8 cellular contexts compared by ENCODE assay signal in the genomic region with DNA sequence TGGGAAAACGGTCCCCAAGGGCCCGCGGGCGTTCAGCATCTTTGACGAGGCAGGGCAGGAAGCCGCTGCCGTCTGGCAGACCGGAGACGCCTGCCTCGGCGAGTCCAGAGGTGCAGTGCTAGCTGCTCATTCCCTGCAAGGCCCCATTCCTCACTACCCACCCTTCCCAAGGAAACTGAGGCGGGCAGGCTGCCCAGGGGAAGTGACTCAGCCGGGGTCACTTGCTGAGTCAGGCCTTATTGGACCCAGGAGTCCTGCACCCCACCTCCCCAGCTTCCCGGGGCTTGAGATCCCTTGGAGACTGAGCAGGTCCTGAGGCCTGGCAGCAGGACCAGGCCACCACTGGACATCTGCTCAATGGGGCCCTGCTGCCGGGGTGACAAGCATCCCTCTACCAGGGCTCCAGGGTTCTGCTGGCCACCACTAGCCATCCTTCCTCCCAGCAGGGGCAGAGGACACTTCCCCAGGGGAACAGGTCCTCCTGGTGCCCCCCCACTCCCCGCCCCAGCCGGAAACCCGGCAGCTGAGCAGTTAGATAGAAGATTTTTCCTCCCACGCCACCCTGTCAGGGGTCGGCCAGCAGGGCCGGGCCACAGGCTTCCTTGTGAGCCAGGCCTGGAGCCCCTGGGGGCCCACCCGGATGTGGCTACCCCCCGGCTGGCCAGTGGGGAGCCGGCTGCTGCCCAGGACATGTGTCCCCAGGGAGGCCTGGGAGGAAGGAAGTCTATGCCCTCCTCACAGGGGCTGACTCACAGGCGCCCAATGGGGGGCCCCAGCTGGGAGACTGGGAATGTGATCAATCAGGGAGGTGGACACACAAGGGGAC. TPM values are rescaled to one million over a fixed set of nuclear protein-coding genes. Genes with fewer than 3 reads are reported as not detected.
DNase-seq lines count a peak whose midpoint lies in the region; TF ChIP-seq lines count a peak whose summit lies in the region.

No MANE protein-coding gene starts in this region.

- intact Hi-C loops in stomach (cut with DNase I; ENCODE audit: low total_unique reads) = no loop called here

- peaks cover 50% of the 10 kb centered on the region for H3K4me1 ChIP-seq in iPS-15b (ENCODE audit: control insufficient read depth, insufficient read depth, low read length)
- peaks cover 46 to 88% (median 75%) of the 10 kb centered on the region in 4 donors for H3K4me1 ChIP-seq in stomach

- H3K9me3 ChIP-seq in iPS-15b (ENCODE audit: control insufficient read depth, insufficient read depth, low read length) (no peaks in the 10 kb centered on the region), stomach (no peaks in the 10 kb centered on the region)

- H3K36me3 Mint-ChIP-seq in activated naive CD8-positive, alpha-beta T cell = peaks cover 2% of the 10 kb centered on the region

- H3K4me1 Mint-ChIP-seq in activated naive CD8-positive, alpha-beta T cell (ENCODE audit: low read depth) = peaks cover 72% of the 10 kb centered on the region

- peaks cover 2% of the 10 kb centered on the region for H3K36me3 ChIP-seq in iPS-15b (ENCODE audit: control insufficient read depth, insufficient read depth, low read length)
- no peaks in the 10 kb centered on the region for H3K36me3 ChIP-seq in stomach

- H3K9ac ChIP-seq in iPS-15b (ENCODE audit: low read depth, low read length) = peak overlapping the region; percentile 60

- no peak for TF ChIP-seq POLR2A in stomach (IDR thresholded peaks at IDR 0.05)

- 47 to 61% (median 52%) methylated on average over 13 to 25 of the region's 25 CpGs for WGBS in stomach, 5 donors

- DNase-seq in CD1c-positive myeloid dendritic cell (ENCODE audit: extremely low spot score) = peak; percentile 71
- peak; percentile 56 to 75 for DNase-seq in Kasumi-1 (lab: John Stamatoyannopoulos, UW)
- DNase-seq in stomach = no peak
- no peak for DNase-seq in DMS114 treated with DMSO at 0.1 percent for 48 hours (lab: John Stamatoyannopoulos, UW; ENCODE audit: unreplicated experiment)
- no peak for DNase-seq in NCI-H2107 treated with DMSO at 0.1 percent for 48 hours (lab: John Stamatoyannopoulos, UW; ENCODE audit: unreplicated experiment)
- no peak for DNase-seq in NCI-H526 (lab: John Stamatoyannopoulos, UW)

- TF ChIP-seq EP300 in stomach (IDR thresholded peaks at IDR 0.05) = no peak

- no peaks in the 10 kb centered on the region for H3K9me3 Mint-ChIP-seq in activated naive CD8-positive, alpha-beta T cell (ENCODE audit: low read depth)

- peak overlapping the region; percentile 22 to 90 (median 86) for H3K27ac ChIP-seq in stomach

- H3K27me3 Mint-ChIP-seq in activated naive CD8-positive, alpha-beta T cell = no peaks in the 10 kb centered on the region

- H3K27me3 ChIP-seq in iPS-15b (ENCODE audit: control insufficient read depth, insufficient read depth, low read length) = no peaks in the 10 kb centered on the region
- no peaks in the 10 kb centered on the region for H3K27me3 ChIP-seq in stomach

- TF ChIP-seq CTCF in stomach (IDR thresholded peaks at IDR 0.05) = no peak

- peak overlapping the region; percentile 68 for H3K27ac Mint-ChIP-seq in activated naive CD8-positive, alpha-beta T cell

- H3K4me3 Mint-ChIP-seq in activated naive CD8-positive, alpha-beta T cell = peak overlapping the region; percentile 95

- no peak overlapping the region for H3K4me3 ChIP-seq in iPS-15b (ENCODE audit: low read depth, low read length)
- H3K4me3 ChIP-seq in stomach = peak overlapping the region in 3 of 4 donors; percentile 2 to 83 (median 22)

RNA-seq across cellular contexts. Expression of gene SH2B3, which starts 3.9 kb away (rescaled TPM):
- total RNA-seq in stomach = 10 to 100 TPM in 2 of 5 donors, 1 to 10 TPM in 3; 5.3 to 21.7 (median 9.8) TPM
- 1 to 10 TPM; 2.5 to 8.1 (median 7.3) TPM for polyA plus RNA-seq in stomach

RNA-seq across cellular contexts. Expression of gene PHETA1, which starts 40.7 kb away (rescaled TPM):
- total RNA-seq in stomach = 10 to 100 TPM in 4 of 5 donors, 1 to 10 TPM in 1; 7.0 to 59.3 (median 18.7) TPM
- polyA plus RNA-seq in stomach = 10 to 100 TPM; 13.3 to 42.0 (median 16.8) TPM

Comparison
In these comparisons a context has a peak if more than half of its experiments do, and no peak if none do; other contexts are left out.
1. DNase-seq: peak in CD1c-positive myeloid dendritic cell (single experiment) and Kasumi-1 (2 of 2); none in stomach (single experiment), DMS114 treated with DMSO at 0.1 percent for 48 hours (single experiment), NCI-H2107 treated with DMSO at 0.1 percent for 48 hours (single experiment) and NCI-H526 (0 of 2).